ENCODE assay signal across 16 cellular contexts in genomic region chr5:142411656-142412425, GRCh38.
"Had no signal": no experiment of that assay in that cellular context is flagged by ENCODE, and none has a peak within 500 bp of the region (broad histone marks: within the 10 kb centered on the region; RNA-seq: fewer than 3 reads in every experiment).

No MANE protein-coding gene starts in this region.

- H3K4me1 Mint-ChIP-seq: activated naive CD8-positive, alpha-beta T cell treated with anti-CD3 and anti-CD28 coated beads for 36 hours had no signal

- H3K27ac Mint-ChIP-seq: activated naive CD8-positive, alpha-beta T cell treated with anti-CD3 and anti-CD28 coated beads for 36 hours had no signal

- H3K27me3 Mint-ChIP-seq: activated naive CD8-positive, alpha-beta T cell treated with anti-CD3 and anti-CD28 coated beads for 36 hours had no signal

- DNase-seq: activated CD4-positive, alpha-beta T cell treated with anti-CD3 and anti-CD28 coated beads for 4 hours; activated CD4-positive, alpha-beta T cell treated with anti-CD3 and anti-CD28 coated beads, Interleukin-2, amount 50 U/mL, for 48 hours; activated CD4-positive, CD25-positive, alpha-beta regulatory T cell; activated naive CD4-positive, alpha-beta T cell treated with Interleukin-2 at 50 U/mL for 16 hours; activated naive CD8-positive, alpha-beta T cell treated with anti-CD3 and anti-CD28 coated beads for 36 hours; activated T-cell treated with anti-CD3 and anti-CD28 coated beads, Interleukin-2, amount 50 U/mL, for 48 hours; amniotic stem cell; heart left ventricle; left ventricle myocardium superior; mammary epithelial cell; posterior cingulate gyrus; spleen; stimulated activated CD4-positive, alpha-beta T cell treated with anti-CD3 and anti-CD28 coated beads, Interleukin-4, amount 100 ng/mL, for 1 hour; stimulated activated naive CD4-positive, alpha-beta T cell treated with Interleukin-2 at 50 U/mL for 16 hours; upper lobe of right lung had no signal

- H3K36me3 Mint-ChIP-seq: activated naive CD8-positive, alpha-beta T cell treated with anti-CD3 and anti-CD28 coated beads for 36 hours had no signal

- H3K9me3 Mint-ChIP-seq: activated naive CD8-positive, alpha-beta T cell treated with anti-CD3 and anti-CD28 coated beads for 36 hours; T-helper 1 cell treated with Interleukin-12 subunit alpha and Interleukin-12 subunit beta and Interleukin-4 antibody, amounts not matched to agents 30 μg/mL and 1 μg/mL, for 36 hours had no signal

- H3K4me3 Mint-ChIP-seq: activated naive CD8-positive, alpha-beta T cell treated with anti-CD3 and anti-CD28 coated beads for 36 hours; T-helper 1 cell treated with Interleukin-12 subunit alpha and Interleukin-12 subunit beta and Interleukin-4 antibody, amounts not matched to agents 30 μg/mL and 1 μg/mL, for 36 hours had no signal
